Comparison of ENCODE assay signal across 20 cellular contexts in genomic region chr19:5893296-5893903, GRCh38. TPM values are rescaled to one million over a fixed set of nuclear protein-coding genes. Genes with fewer than 3 reads are reported as not detected.
"Had no signal": no experiment of that assay in that cellular context is flagged by ENCODE, and none has a peak within 500 bp of the region (broad histone marks: within the 10 kb centered on the region; RNA-seq: fewer than 3 reads in every experiment).

No MANE protein-coding gene starts in this region.

- H3K9me3 Mint-ChIP-seq: activated B cell treated with CpG ODN at 0.5 μM for 24 hours; activated CD4-positive, alpha-beta memory T cell treated with anti-CD3 and anti-CD28 coated beads for 36 hours; activated naive CD8-positive, alpha-beta T cell treated with anti-CD3 and anti-CD28 coated beads, Interleukin-2, amount 10 ng/mL, durations not matched to agents 7 days and 5 days; activated T-helper 17 cell treated with anti-CD3 and anti-CD28 coated beads, Interleukin-2, amount 50 U/mL, for 72 hours; nephron progenitor cell; stimulated activated naive CD8-positive, alpha-beta T cell treated with anti-CD3 and anti-CD28 coated beads, Interleukin-15, Interleukin-2, amounts not matched to agents 100 ng/mL and 50 ng/mL, for 24 hours had no signal

- H3K36me3 Mint-ChIP-seq: activated naive CD8-positive, alpha-beta T cell treated with anti-CD3 and anti-CD28 coated beads, Interleukin-2, amount 10 ng/mL, durations not matched to agents 7 days and 5 days had no signal

- H3K27me3 Mint-ChIP-seq: brain had no signal

- DNase-seq: activated B cell treated with CpG ODN at 0.5 μM for 24 hours; activated CD4-positive, alpha-beta T cell treated with anti-CD3 and anti-CD28 coated beads for 4 hours; activated naive CD4-positive, alpha-beta T cell treated with Interleukin-2 at 50 U/mL for 16 hours; activated naive CD8-positive, alpha-beta T cell treated with anti-CD3 and anti-CD28 coated beads, Interleukin-2, amount 10 ng/mL, durations not matched to agents 7 days and 5 days; activated T-cell treated with anti-CD3 and anti-CD28 coated beads for 4 hours; foreskin melanocyte; glutamatergic neuron; T-helper 2 cell had no signal

- H3K27ac ChIP-seq: transverse colon had no signal

- H3K9me3 ChIP-seq: transverse colon had no signal

- H3K27ac Mint-ChIP-seq: activated B cell treated with CpG ODN at 0.5 μM for 24 hours; activated CD4-positive, alpha-beta memory T cell treated with anti-CD3 and anti-CD28 coated beads for 36 hours; activated naive CD8-positive, alpha-beta T cell treated with anti-CD3 and anti-CD28 coated beads, Interleukin-2, amount 10 ng/mL, durations not matched to agents 7 days and 5 days; activated T-helper 17 cell treated with anti-CD3 and anti-CD28 coated beads, Interleukin-2, amount 50 U/mL, for 72 hours; nephron progenitor cell; progenitor cell of endocrine pancreas; stimulated activated naive CD8-positive, alpha-beta T cell treated with anti-CD3 and anti-CD28 coated beads, Interleukin-15, Interleukin-2, amounts not matched to agents 100 ng/mL and 50 ng/mL, for 24 hours had no signal

- H3K4me3 Mint-ChIP-seq: activated B cell treated with CpG ODN at 0.5 μM for 24 hours; activated CD4-positive, alpha-beta memory T cell treated with anti-CD3 and anti-CD28 coated beads for 36 hours; activated naive CD8-positive, alpha-beta T cell treated with anti-CD3 and anti-CD28 coated beads, Interleukin-2, amount 10 ng/mL, durations not matched to agents 7 days and 5 days; activated T-helper 17 cell treated with anti-CD3 and anti-CD28 coated beads, Interleukin-2, amount 50 U/mL, for 72 hours; nephron progenitor cell; stimulated activated naive CD8-positive, alpha-beta T cell treated with anti-CD3 and anti-CD28 coated beads, Interleukin-15, Interleukin-2, amounts not matched to agents 100 ng/mL and 50 ng/mL, for 24 hours had no signal

- H3K4me3 ChIP-seq: skin epidermis, transverse colon had no signal

- H3K4me1 Mint-ChIP-seq: activated naive CD8-positive, alpha-beta T cell treated with anti-CD3 and anti-CD28 coated beads, Interleukin-2, amount 10 ng/mL, durations not matched to agents 7 days and 5 days; activated T-helper 17 cell treated with anti-CD3 and anti-CD28 coated beads, Interleukin-2, amount 50 U/mL, for 72 hours had no signal

RNA-seq across cellular contexts. Expression of gene FUT5, which starts 23.1 kb away (rescaled TPM):
- total RNA-seq: activated B cell treated with CpG ODN at 0.5 μM for 24 hours, epithelial cell of proximal tubule, fibroblast of lung, myocyte, omental fat pad, progenitor cell of endocrine pancreas had no signal

RNA-seq across cellular contexts. Expression of gene FUT3, which starts 42.2 kb away (rescaled TPM):
- total RNA-seq: activated B cell treated with CpG ODN at 0.5 μM for 24 hours; activated CD4-positive, alpha-beta memory T cell treated with anti-CD3 and anti-CD28 coated beads for 36 hours; activated naive CD8-positive, alpha-beta T cell treated with anti-CD3 and anti-CD28 coated beads, Interleukin-2, amount 10 ng/mL, durations not matched to agents 7 days and 5 days; fibroblast of lung; myocyte; omental fat pad; progenitor cell of endocrine pancreas had no signal
